In genomic region chr4:163810757-163811156, GRCh38 we compare ENCODE assay signal across 15 cellular contexts.
DNase-seq lines count a peak whose midpoint lies in the region; ATAC-seq lines count a peak whose summit lies in the region.
"Had no signal": no experiment of that assay in that cellular context is flagged by ENCODE, and none has a peak within 500 bp of the region (broad histone marks: within the 10 kb centered on the region; RNA-seq: fewer than 3 reads in every experiment).

No MANE protein-coding gene starts in this region.

- ATAC-seq in HG02610 (IDR thresholded peaks at IDR 0.05; ENCODE audit: unreplicated experiment) (peak; percentile 62), HG03520 (IDR thresholded peaks at IDR 0.05; ENCODE audit: unreplicated experiment) (peak; percentile 82), GM21367 (IDR thresholded peaks at IDR 0.05; ENCODE audit: unreplicated experiment) (no peak)
- ATAC-seq: gastroesophageal sphincter had no signal

- peak; percentile 48 to 64 for DNase-seq in NOMO-1 (lab: John Stamatoyannopoulos, UW; ENCODE audit: unreplicated experiment in 2 of 2)
- no peak for DNase-seq in NOMO-1 treated with dmso at 0.1 percent for 144 hours (lab: John Stamatoyannopoulos, UW; ENCODE audit: unreplicated experiment)
- DNase-seq in renal cortical epithelial cell (ENCODE audit: low read depth), result peak; percentile 46
- no peak for DNase-seq in globus pallidus (ENCODE audit: low spot score)
- no peak for DNase-seq in SHP77 (lab: John Stamatoyannopoulos, UW)
- DNase-seq: activated CD4-positive, CD25-positive, alpha-beta regulatory T cell treated with anti-CD3 and anti-CD28 coated beads, Interleukin-2, amount 50 U/mL, for 72 hours; activated CD8-positive, alpha-beta memory T cell treated with anti-CD3 and anti-CD28 coated beads, Interleukin-2, amount 50 U/mL, for 4 hours; CD4-positive, CD25-positive, alpha-beta regulatory T cell; GOT3; mesendoderm; NCI-H1105 treated with DMSO at 0.1 percent for 48 hours had no signal

Comparison
In these comparisons a context has a peak if more than half of its experiments do, and no peak if none do; other contexts are left out.
1. DNase-seq: peak in NOMO-1 (2 of 2) and renal cortical epithelial cell (single experiment); none in NOMO-1 treated with dmso at 0.1 percent for 144 hours (single experiment), globus pallidus (single experiment) and SHP77 (0 of 2).